Comparison of ENCODE assay signal across 9 cellular contexts in genomic region chr3:99878005-99878404, GRCh38.
DNase-seq lines count a peak whose midpoint lies in the region; ATAC-seq and TF ChIP-seq lines count a peak whose summit lies in the region.
"Had no signal": no experiment of that assay in that cellular context is flagged by ENCODE, and none has a peak within 500 bp of the region (broad histone marks: within the 10 kb centered on the region; RNA-seq: fewer than 3 reads in every experiment).

No MANE protein-coding gene starts in this region.

- peak overlapping the region in 2 of 4 donors; percentile 37 to 90 for H3K27ac ChIP-seq in body of pancreas
- H3K27ac ChIP-seq: HL-60 had no signal

- no peaks in the 10 kb centered on the region for H3K27me3 Mint-ChIP-seq in chondrocyte (ENCODE audit: low read depth)
- peaks cover 15% of the 10 kb centered on the region for H3K27me3 Mint-ChIP-seq in activated naive CD4-positive, alpha-beta T cell treated with anti-CD3 and anti-CD28 coated beads, Interleukin-2, amount 10 ng/mL, durations not matched to agents 7 days and 5 days

- DNase-seq in body of pancreas: peak in 2 of 4 donors; percentile 18 to 27
- DNase-seq in skeletal muscle cell (ENCODE audit: low read depth): peak; percentile 75
- DNase-seq in activated CD4-positive, alpha-beta T cell treated with anti-CD3 and anti-CD28 coated beads for 4 hours: no peak
- DNase-seq in chondrocyte (ENCODE audit: low spot score): no peak
- DNase-seq in islet precursor cell: no peak
- DNase-seq in activated naive CD4-positive, alpha-beta T cell treated with anti-CD3 and anti-CD28 coated beads, Interleukin-2, amount 10 ng/mL, durations not matched to agents 7 days and 5 days: no peak

- H3K4me3 ChIP-seq in body of pancreas (no peak overlapping the region), skeletal muscle cell (ENCODE audit: low read depth, low read length) (no peak overlapping the region)

- peaks cover 41% of the 10 kb centered on the region for H3K4me1 Mint-ChIP-seq in chondrocyte (ENCODE audit: low read depth)
- peaks cover 5% of the 10 kb centered on the region for H3K4me1 Mint-ChIP-seq in activated naive CD4-positive, alpha-beta T cell treated with anti-CD3 and anti-CD28 coated beads, Interleukin-2, amount 10 ng/mL, durations not matched to agents 7 days and 5 days

- ATAC-seq in GM18858 (IDR thresholded peaks at IDR 0.05; ENCODE audit: unreplicated experiment) (peak; percentile 50), HG03139 (IDR thresholded peaks at IDR 0.05; ENCODE audit: unreplicated experiment) (peak; percentile 40), body of pancreas (peak; percentile 25)

- TF ChIP-seq CTCF in body of pancreas (IDR thresholded peaks at IDR 0.05) (no peak), chondrocyte (IDR thresholded peaks at IDR 0.05) (no peak)

- H3K36me3 ChIP-seq in body of pancreas (replicated peaks in 1 of 2; ENCODE audit: insufficient read depth in 1 of 2, low read depth in 2 of 2): no peaks in the 10 kb centered on the region

- no peaks in the 10 kb centered on the region for H3K27me3 ChIP-seq in body of pancreas

- no peaks in the 10 kb centered on the region for H3K9me3 ChIP-seq in body of pancreas

- H3K4me3 Mint-ChIP-seq in chondrocyte (ENCODE audit: unreplicated experiment): no peak overlapping the region
- no peak overlapping the region for H3K4me3 Mint-ChIP-seq in activated naive CD4-positive, alpha-beta T cell treated with anti-CD3 and anti-CD28 coated beads, Interleukin-2, amount 10 ng/mL, durations not matched to agents 7 days and 5 days

- no peak overlapping the region for H3K27ac Mint-ChIP-seq in chondrocyte (ENCODE audit: unreplicated experiment)
- H3K27ac Mint-ChIP-seq in activated naive CD4-positive, alpha-beta T cell treated with anti-CD3 and anti-CD28 coated beads, Interleukin-2, amount 10 ng/mL, durations not matched to agents 7 days and 5 days: no peak overlapping the region

- H3K4me1 ChIP-seq in body of pancreas: peaks cover 14% of the 10 kb centered on the region

- peaks cover 4% of the 10 kb centered on the region for H3K36me3 Mint-ChIP-seq in chondrocyte (ENCODE audit: low read depth)
- H3K36me3 Mint-ChIP-seq in activated naive CD4-positive, alpha-beta T cell treated with anti-CD3 and anti-CD28 coated beads, Interleukin-2, amount 10 ng/mL, durations not matched to agents 7 days and 5 days: no peaks in the 10 kb centered on the region

- intact Hi-C loops in body of pancreas (cut with DNase I): no loop called here

- CTCF ChIA-PET in activated naive CD4-positive, alpha-beta T cell treated with anti-CD3 and anti-CD28 coated beads, Interleukin-2, amount 10 ng/mL, durations not matched to agents 7 days and 5 days (lab: Charles Lee): interaction anchor here (0.9 to 1.5 kb wide), 2 partner anchors 35 to 376 kb away, joined by 3 to 4 read pairs; no protein-coding TSS in a partner anchor

- no peak for TF ChIP-seq POLR2A in body of pancreas (IDR thresholded peaks at IDR 0.05)

- H3K9me3 Mint-ChIP-seq in chondrocyte (ENCODE audit: low read depth): no peaks in the 10 kb centered on the region
- no peaks in the 10 kb centered on the region for H3K9me3 Mint-ChIP-seq in activated naive CD4-positive, alpha-beta T cell treated with anti-CD3 and anti-CD28 coated beads, Interleukin-2, amount 10 ng/mL, durations not matched to agents 7 days and 5 days

- WGBS in body of pancreas, 2 donors: 93 to 94% methylated on average over 1 of the region's 1 CpG
